25 cellular contexts compared by ENCODE assay signal in genomic region chr12:86671001-86671400, GRCh38.
"Had no signal": no experiment of that assay in that cellular context is flagged by ENCODE, and none has a peak within 500 bp of the region (broad histone marks: within the 10 kb centered on the region; RNA-seq: fewer than 3 reads in every experiment).

No MANE protein-coding gene starts in this region.

- H3K4me1 ChIP-seq: colonic mucosa, gastrocnemius medialis, heart left ventricle had no signal

- H3K4me1 Mint-ChIP-seq: activated CD4-positive, alpha-beta T cell treated with anti-CD3 and anti-CD28 coated beads for 36 hours; activated CD4-positive, alpha-beta T cell treated with anti-CD3 and anti-CD28 coated beads, Interleukin-2, amount 10 ng/mL, durations not matched to agents 24 days and 14 days; activated T-helper 17 cell treated with anti-CD3 and anti-CD28 coated beads, Interleukin-2, amount 50 U/mL, for 72 hours had no signal

- DNase-seq: activated CD4-positive, alpha-beta memory T cell treated with anti-CD3 and anti-CD28 coated beads for 36 hours; activated CD4-positive, alpha-beta T cell treated with anti-CD3 and anti-CD28 coated beads for 36 hours; activated CD4-positive, alpha-beta T cell treated with anti-CD3 and anti-CD28 coated beads, Interleukin-2, amount 10 ng/mL, durations not matched to agents 24 days and 14 days; activated CD4-positive, CD25-positive, alpha-beta regulatory T cell; activated CD4-positive, CD25-positive, alpha-beta regulatory T cell treated with anti-CD3 and anti-CD28 coated beads, Interleukin-2, amount 50 U/mL, for 72 hours; activated CD8-positive, alpha-beta memory T cell treated with anti-CD3 and anti-CD28 coated beads, Interleukin-2, amount 50 U/mL, for 48 hours; activated effector memory CD4-positive, alpha-beta T cell treated with Interleukin-2 at 50 U/mL for 16 hours; activated gamma-delta T cell treated with Interleukin-2 at 50 U/mL for 16 hours; activated naive CD4-positive, alpha-beta T cell treated with anti-CD3 and anti-CD28 coated beads, Interleukin-2, amount 50 U/mL, for 16 hours; activated naive CD4-positive, alpha-beta T cell treated with Interleukin-2 at 50 U/mL for 16 hours; activated T-cell treated with anti-CD3 and anti-CD28 coated beads for 4 hours; activated T-cell treated with anti-CD3 and anti-CD28 coated beads, Interleukin-2, amount 50 U/mL, for 24 hours; amniotic stem cell; anterior cingulate cortex; caudate nucleus; colonic mucosa; effector CD8-positive, alpha-beta T cell; foreskin keratinocyte; gastrocnemius medialis; glutamatergic neuron; heart left ventricle; T-helper 2 cell had no signal

- H3K9me3 Mint-ChIP-seq: activated CD4-positive, alpha-beta T cell treated with anti-CD3 and anti-CD28 coated beads, Interleukin-2, amount 10 ng/mL, durations not matched to agents 24 days and 14 days had no signal

- ATAC-seq: activated CD4-positive, alpha-beta T cell treated with anti-CD3 and anti-CD28 coated beads for 36 hours; activated T-helper 17 cell treated with anti-CD3 and anti-CD28 coated beads, Interleukin-2, amount 50 U/mL, for 72 hours; esophagus mucosa; foreskin keratinocyte; gastrocnemius medialis; heart left ventricle had no signal

- H3K36me3 Mint-ChIP-seq: activated CD4-positive, alpha-beta memory T cell treated with anti-CD3 and anti-CD28 coated beads for 36 hours; activated naive CD8-positive, alpha-beta T cell had no signal

- H3K27me3 Mint-ChIP-seq: activated CD4-positive, alpha-beta memory T cell treated with anti-CD3 and anti-CD28 coated beads for 36 hours; activated CD4-positive, alpha-beta T cell treated with anti-CD3 and anti-CD28 coated beads for 36 hours; activated CD4-positive, alpha-beta T cell treated with anti-CD3 and anti-CD28 coated beads, Interleukin-2, amount 10 ng/mL, durations not matched to agents 24 days and 14 days; activated naive CD8-positive, alpha-beta T cell; activated T-cell treated with anti-CD3 and anti-CD28 coated beads, Interleukin-2, amount 50 U/mL, for 24 hours; activated T-helper 17 cell treated with anti-CD3 and anti-CD28 coated beads, Interleukin-2, amount 50 U/mL, for 72 hours had no signal

- H3K27ac ChIP-seq: colonic mucosa, gastrocnemius medialis, heart left ventricle had no signal

- H3K27me3 ChIP-seq: colonic mucosa, foreskin keratinocyte, gastrocnemius medialis, heart left ventricle had no signal

- H3K27ac Mint-ChIP-seq: activated CD4-positive, alpha-beta memory T cell treated with anti-CD3 and anti-CD28 coated beads for 36 hours; activated CD4-positive, alpha-beta T cell treated with anti-CD3 and anti-CD28 coated beads for 36 hours; activated CD4-positive, alpha-beta T cell treated with anti-CD3 and anti-CD28 coated beads, Interleukin-2, amount 10 ng/mL, durations not matched to agents 24 days and 14 days; activated naive CD8-positive, alpha-beta T cell; activated T-cell treated with anti-CD3 and anti-CD28 coated beads, Interleukin-2, amount 50 U/mL, for 24 hours; activated T-helper 17 cell treated with anti-CD3 and anti-CD28 coated beads, Interleukin-2, amount 50 U/mL, for 72 hours had no signal

- H3K4me3 ChIP-seq: colonic mucosa, gastrocnemius medialis, heart left ventricle had no signal

- H3K36me3 ChIP-seq: colonic mucosa, gastrocnemius medialis, heart left ventricle had no signal

- H3K4me3 Mint-ChIP-seq: activated CD4-positive, alpha-beta memory T cell treated with anti-CD3 and anti-CD28 coated beads for 36 hours; activated CD4-positive, alpha-beta T cell treated with anti-CD3 and anti-CD28 coated beads for 36 hours; activated CD4-positive, alpha-beta T cell treated with anti-CD3 and anti-CD28 coated beads, Interleukin-2, amount 10 ng/mL, durations not matched to agents 24 days and 14 days; activated naive CD8-positive, alpha-beta T cell; activated T-cell treated with anti-CD3 and anti-CD28 coated beads, Interleukin-2, amount 50 U/mL, for 24 hours; activated T-helper 17 cell treated with anti-CD3 and anti-CD28 coated beads, Interleukin-2, amount 50 U/mL, for 72 hours had no signal

- H3K9me3 ChIP-seq: colonic mucosa, gastrocnemius medialis, heart left ventricle had no signal
